In genomic region chr7:55019691-55020480, GRCh38 we compare ENCODE assay signal across 1 cellular context.
TF ChIP-seq lines count a peak whose summit lies in the region.

No MANE protein-coding gene starts in this region.

TF ChIP-seq in IMR-90, 13 proteins besides CTCF, POLR2A, EP300 and RAD21 (continued from another document):
- TF ChIP-seq ELK1 (IDR thresholded peaks at IDR 0.05; ENCODE audit: borderline replicate concordance, low read depth, low read length), result no peak
- TF ChIP-seq BHLHE40 (IDR thresholded peaks at IDR 0.05; ENCODE audit: low read depth, low read length), result peak; percentile 47; the same call in 1 of the 2 replicates
- 0 out of 2 replicates have a peak, but pooled peaks have one; percentile 21 for TF ChIP-seq CHD1 (IDR thresholded peaks at IDR 0.05; ENCODE audit: low read depth, low read length)
- no peak for TF ChIP-seq MAFK (IDR thresholded peaks at IDR 0.05; ENCODE audit: low read depth, low read length)
